Comparison of ENCODE assay signal across 1 cellular context in the genomic region with DNA sequence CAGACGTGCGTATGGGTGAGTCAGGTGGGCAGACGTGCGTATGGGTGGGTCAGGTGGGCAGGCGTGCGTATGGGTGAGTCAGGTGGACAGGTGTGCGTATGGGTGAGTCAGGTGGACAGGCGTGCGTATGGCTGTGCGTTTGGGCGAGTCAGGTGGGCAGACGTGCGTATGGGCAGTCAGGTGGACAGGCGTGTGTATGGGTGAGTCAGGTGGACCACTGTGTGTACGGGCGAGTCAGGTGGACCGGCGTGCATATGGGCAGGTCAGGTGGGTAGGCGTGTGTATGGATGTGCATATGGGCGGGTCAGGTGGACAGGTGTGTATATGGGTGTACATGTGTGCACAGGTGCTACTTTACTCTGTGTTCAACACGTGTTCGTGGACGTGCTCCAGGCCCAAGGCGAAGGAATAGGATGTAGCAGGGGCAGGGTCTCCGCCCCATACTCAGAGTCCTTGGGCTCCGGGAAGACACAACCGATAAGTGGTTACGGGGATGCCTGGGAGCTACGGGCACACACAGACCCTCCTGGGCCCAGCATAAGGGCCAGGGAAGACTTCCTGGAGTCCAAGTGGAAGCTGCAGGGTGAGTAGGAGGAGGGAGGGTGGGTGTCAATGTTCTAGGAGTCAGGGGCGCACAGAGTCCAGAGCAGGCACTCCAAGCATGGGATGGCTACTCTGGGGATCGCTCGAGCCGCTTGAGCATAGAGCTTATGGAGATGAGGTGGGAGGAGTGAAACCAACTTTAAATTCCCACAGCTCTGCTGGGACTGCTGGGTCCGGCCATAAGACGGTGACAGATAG.
TF ChIP-seq lines count a peak whose summit lies in the region.

No MANE protein-coding gene starts in this region.

TF ChIP-seq in K562, 482 proteins besides CTCF, POLR2A, EP300 and RAD21:
- no peak for TF ChIP-seq ZSCAN32 (CRISPR knock-in tag; IDR thresholded peaks at IDR 0.05)
- TF ChIP-seq, protein P1, sequence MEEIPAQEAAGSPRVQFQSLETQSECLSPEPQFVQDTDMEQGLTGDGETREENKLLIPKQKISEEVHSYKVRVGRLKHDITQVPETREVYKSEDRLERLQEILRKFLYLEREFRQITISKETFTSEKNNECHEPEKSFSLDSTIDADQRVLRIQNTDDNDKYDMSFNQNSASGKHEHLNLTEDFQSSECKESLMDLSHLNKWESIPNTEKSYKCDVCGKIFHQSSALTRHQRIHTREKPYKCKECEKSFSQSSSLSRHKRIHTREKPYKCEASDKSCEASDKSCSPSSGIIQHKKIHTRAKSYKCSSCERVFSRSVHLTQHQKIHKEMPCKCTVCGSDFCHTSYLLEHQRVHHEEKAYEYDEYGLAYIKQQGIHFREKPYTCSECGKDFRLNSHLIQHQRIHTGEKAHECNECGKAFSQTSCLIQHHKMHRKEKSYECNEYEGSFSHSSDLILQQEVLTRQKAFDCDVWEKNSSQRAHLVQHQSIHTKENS (CRISPR knock-in tag; IDR thresholded peaks at IDR 0.05): no peak
- no peak for TF ChIP-seq SPI1 (IDR thresholded peaks at IDR 0.05; ENCODE audit: borderline replicate concordance, low read depth, low read length)
- no peak for TF ChIP-seq IRF9 (tag; IDR thresholded peaks at IDR 0.05)
- TF ChIP-seq LEF1 (IDR thresholded peaks at IDR 0.05): no peak
- TF ChIP-seq ZNF347 (CRISPR knock-in tag; IDR thresholded peaks at IDR 0.05; ENCODE audit: low read depth): no peak
- no peak for TF ChIP-seq NUFIP1 (IDR thresholded peaks at IDR 0.05; ENCODE audit: partially characterized antibody)
- no peak for TF ChIP-seq L3MBTL2 (IDR thresholded peaks at IDR 0.05)
- no peak for TF ChIP-seq U2AF1 (optimal IDR thresholded peaks at IDR 0.05; ENCODE audit: low read depth, low read length)
- TF ChIP-seq SRSF7 (optimal IDR thresholded peaks at IDR 0.05; ENCODE audit: low read depth, low read length): no peak
- no peak for TF ChIP-seq RUNX1 (IDR thresholded peaks at IDR 0.05; ENCODE audit: low read depth)
- TF ChIP-seq, protein P2, sequence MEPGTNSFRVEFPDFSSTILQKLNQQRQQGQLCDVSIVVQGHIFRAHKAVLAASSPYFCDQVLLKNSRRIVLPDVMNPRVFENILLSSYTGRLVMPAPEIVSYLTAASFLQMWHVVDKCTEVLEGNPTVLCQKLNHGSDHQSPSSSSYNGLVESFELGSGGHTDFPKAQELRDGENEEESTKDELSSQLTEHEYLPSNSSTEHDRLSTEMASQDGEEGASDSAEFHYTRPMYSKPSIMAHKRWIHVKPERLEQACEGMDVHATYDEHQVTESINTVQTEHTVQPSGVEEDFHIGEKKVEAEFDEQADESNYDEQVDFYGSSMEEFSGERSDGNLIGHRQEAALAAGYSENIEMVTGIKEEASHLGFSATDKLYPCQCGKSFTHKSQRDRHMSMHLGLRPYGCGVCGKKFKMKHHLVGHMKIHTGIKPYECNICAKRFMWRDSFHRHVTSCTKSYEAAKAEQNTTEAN (CRISPR knock-in tag; IDR thresholded peaks at IDR 0.05): no peak
- no peak for TF ChIP-seq ZNF239 (CRISPR knock-in tag; IDR thresholded peaks at IDR 0.05)
- no peak for TF ChIP-seq HNRNPL (IDR thresholded peaks at IDR 0.05; ENCODE audit: low read depth, low read length)
- no peak for TF ChIP-seq TOE1 (IDR thresholded peaks at IDR 0.05; ENCODE audit: borderline replicate concordance)
- no peak for TF ChIP-seq TOE1 (CRISPR knock-in tag; IDR thresholded peaks at IDR 0.05; ENCODE audit: borderline replicate concordance, low read depth)
- TF ChIP-seq ZNF232 (CRISPR knock-in tag; IDR thresholded peaks at IDR 0.05): no peak
- TF ChIP-seq RAD51 (IDR thresholded peaks at IDR 0.05; ENCODE audit: borderline replicate concordance, low read depth): no peak
- no peak for TF ChIP-seq PREB (CRISPR knock-in tag; IDR thresholded peaks at IDR 0.05)
- TF ChIP-seq CAMTA2 (CRISPR knock-in tag; conservative IDR thresholded peaks at IDR 0.05): no peak
